ENCODE assay signal across 1 cellular context in genomic region chr5:172235827-172236749, GRCh38.
TF ChIP-seq lines count a peak whose summit lies in the region.

No MANE protein-coding gene starts in this region.

TF ChIP-seq in GM23338, 12 proteins besides CTCF, POLR2A, EP300 and RAD21:
- no peak for TF ChIP-seq POLR2AphosphoS5 (IDR thresholded peaks at IDR 0.05; ENCODE audit: low read depth)
- no peak for TF ChIP-seq ZNF331 (CRISPR knock-in tag; IDR thresholded peaks at IDR 0.05; ENCODE audit: low read depth)
- no peak for TF ChIP-seq CREB1 (CRISPR knock-in tag; IDR thresholded peaks at IDR 0.05; ENCODE audit: low read depth)
- TF ChIP-seq, protein P1, sequence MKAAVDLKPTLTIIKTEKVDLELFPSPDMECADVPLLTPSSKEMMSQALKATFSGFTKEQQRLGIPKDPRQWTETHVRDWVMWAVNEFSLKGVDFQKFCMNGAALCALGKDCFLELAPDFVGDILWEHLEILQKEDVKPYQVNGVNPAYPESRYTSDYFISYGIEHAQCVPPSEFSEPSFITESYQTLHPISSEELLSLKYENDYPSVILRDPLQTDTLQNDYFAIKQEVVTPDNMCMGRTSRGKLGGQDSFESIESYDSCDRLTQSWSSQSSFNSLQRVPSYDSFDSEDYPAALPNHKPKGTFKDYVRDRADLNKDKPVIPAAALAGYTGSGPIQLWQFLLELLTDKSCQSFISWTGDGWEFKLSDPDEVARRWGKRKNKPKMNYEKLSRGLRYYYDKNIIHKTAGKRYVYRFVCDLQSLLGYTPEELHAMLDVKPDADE (IDR thresholded peaks at IDR 0.05): no peak
- TF ChIP-seq ZNF114 (CRISPR knock-in tag; IDR thresholded peaks at IDR 0.05): no peak
- TF ChIP-seq EZH2 (IDR thresholded peaks at IDR 0.05; ENCODE audit: low read depth, unreplicated experiment): no peak
- no peak for TF ChIP-seq JUNB (IDR thresholded peaks at IDR 0.05; ENCODE audit: unreplicated experiment)
- TF ChIP-seq EZH2phosphoT487 (IDR thresholded peaks at IDR 0.05; ENCODE audit: unreplicated experiment): no peak
- TF ChIP-seq, protein P2, sequence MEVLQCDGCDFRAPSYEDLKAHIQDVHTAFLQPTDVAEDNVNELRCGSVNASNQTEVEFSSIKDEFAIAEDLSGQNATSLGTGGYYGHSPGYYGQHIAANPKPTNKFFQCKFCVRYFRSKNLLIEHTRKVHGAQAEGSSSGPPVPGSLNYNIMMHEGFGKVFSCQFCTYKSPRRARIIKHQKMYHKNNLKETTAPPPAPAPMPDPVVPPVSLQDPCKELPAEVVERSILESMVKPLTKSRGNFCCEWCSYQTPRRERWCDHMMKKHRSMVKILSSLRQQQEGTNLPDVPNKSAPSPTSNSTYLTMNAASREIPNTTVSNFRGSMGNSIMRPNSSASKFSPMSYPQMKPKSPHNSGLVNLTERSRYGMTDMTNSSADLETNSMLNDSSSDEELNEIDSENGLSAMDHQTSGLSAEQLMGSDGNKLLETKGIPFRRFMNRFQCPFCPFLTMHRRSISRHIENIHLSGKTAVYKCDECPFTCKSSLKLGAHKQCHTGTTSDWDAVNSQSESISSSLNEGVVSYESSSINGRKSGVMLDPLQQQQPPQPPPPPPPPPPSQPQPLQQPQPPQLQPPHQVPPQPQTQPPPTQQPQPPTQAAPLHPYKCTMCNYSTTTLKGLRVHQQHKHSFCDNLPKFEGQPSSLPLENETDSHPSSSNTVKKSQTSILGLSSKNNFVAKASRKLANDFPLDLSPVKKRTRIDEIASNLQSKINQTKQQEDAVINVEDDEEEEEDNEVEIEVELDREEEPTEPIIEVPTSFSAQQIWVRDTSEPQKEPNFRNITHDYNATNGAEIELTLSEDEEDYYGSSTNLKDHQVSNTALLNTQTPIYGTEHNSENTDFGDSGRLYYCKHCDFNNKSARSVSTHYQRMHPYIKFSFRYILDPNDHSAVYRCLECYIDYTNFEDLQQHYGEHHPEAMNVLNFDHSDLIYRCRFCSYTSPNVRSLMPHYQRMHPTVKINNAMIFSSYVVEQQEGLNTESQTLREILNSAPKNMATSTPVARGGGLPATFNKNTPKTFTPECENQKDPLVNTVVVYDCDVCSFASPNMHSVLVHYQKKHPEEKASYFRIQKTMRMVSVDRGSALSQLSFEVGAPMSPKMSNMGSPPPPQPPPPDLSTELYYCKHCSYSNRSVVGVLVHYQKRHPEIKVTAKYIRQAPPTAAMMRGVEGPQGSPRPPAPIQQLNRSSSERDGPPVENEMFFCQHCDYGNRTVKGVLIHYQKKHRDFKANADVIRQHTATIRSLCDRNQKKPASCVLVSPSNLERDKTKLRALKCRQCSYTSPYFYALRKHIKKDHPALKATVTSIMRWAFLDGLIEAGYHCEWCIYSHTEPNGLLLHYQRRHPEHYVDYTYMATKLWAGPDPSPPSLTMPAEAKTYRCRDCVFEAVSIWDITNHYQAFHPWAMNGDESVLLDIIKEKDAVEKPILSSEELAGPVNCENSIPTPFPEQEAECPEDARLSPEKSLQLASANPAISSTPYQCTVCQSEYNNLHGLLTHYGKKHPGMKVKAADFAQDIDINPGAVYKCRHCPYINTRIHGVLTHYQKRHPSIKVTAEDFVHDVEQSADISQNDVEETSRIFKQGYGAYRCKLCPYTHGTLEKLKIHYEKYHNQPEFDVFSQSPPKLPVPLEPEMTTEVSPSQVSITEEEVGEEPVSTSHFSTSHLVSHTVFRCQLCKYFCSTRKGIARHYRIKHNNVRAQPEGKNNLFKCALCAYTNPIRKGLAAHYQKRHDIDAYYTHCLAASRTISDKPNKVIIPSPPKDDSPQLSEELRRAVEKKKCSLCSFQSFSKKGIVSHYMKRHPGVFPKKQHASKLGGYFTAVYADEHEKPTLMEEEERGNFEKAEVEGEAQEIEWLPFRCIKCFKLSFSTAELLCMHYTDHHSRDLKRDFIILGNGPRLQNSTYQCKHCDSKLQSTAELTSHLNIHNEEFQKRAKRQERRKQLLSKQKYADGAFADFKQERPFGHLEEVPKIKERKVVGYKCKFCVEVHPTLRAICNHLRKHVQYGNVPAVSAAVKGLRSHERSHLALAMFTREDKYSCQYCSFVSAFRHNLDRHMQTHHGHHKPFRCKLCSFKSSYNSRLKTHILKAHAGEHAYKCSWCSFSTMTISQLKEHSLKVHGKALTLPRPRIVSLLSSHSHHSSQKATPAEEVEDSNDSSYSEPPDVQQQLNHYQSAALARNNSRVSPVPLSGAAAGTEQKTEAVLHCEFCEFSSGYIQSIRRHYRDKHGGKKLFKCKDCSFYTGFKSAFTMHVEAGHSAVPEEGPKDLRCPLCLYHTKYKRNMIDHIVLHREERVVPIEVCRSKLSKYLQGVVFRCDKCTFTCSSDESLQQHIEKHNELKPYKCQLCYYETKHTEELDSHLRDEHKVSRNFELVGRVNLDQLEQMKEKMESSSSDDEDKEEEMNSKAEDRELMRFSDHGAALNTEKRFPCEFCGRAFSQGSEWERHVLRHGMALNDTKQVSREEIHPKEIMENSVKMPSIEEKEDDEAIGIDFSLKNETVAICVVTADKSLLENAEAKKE (CRISPR knock-in tag; IDR thresholded peaks at IDR 0.05): no peak
